Comparison of ENCODE assay signal across 9 cellular contexts in the genomic region with DNA sequence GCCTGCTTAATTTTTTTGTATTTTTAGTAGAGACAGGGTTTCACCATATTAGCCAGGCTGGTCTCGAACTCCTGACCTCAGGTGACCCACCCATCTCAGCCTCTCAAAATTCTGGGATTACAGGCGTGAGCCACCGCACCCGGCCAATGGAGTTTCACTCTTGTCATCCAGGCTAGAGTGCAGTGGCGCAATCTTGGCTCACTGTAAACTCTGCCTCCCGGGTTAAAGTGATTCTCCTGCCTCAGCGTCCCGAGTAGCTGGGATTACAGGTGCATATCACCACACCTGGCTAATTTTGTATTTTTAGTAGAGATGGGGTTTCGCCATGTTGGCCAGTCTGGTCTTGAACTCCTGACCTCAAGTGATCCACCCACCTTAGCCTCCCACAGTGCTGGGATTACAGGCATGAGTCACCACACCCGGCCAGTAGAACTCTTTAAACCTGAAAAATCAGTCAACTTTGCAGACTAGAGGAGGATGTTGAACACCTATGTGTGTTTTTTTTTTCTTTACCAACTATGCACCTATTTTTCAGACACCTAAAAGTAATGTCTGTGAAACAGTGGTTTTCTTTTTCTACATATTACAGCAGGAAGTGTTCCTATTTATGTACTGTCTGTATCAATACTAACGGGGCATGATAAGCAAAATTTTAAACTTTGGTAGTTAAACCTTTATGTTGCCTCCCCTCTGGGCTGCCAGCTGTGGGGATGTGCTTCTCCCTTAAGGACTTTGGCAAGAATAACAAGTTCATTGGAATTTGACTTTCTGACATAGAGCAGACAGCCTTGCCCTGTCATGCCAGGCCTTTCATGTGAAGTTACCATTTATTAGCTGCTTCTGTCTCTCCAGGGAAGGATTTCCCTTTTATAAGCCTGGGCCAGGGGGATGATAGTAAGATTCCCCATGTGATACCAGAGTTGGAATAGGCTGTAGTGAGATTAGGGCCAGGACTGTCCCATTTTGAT. TPM values are rescaled to one million over a fixed set of nuclear protein-coding genes. Genes with fewer than 3 reads are reported as not detected.
DNase-seq lines count a peak whose midpoint lies in the region; ATAC-seq, FAIRE-seq and TF ChIP-seq lines count a peak whose summit lies in the region.
"Had no signal": no experiment of that assay in that cellular context is flagged by ENCODE, and none has a peak within 500 bp of the region (broad histone marks: within the 10 kb centered on the region; RNA-seq: fewer than 3 reads in every experiment).

No MANE protein-coding gene starts in this region.

- ATAC-seq in activated CD4-positive, alpha-beta T cell treated with anti-CD3 and anti-CD28 coated beads for 36 hours, result peak; percentile 28
- ATAC-seq in heart right ventricle, result peak; percentile 51 to 80 (median 67)

- no peak overlapping the region for H3K9ac ChIP-seq in smooth muscle cell (ENCODE audit: low read depth)

- H3K36me3 ChIP-seq in heart right ventricle (peaks cover 0 to 94% (median 19%) of the 10 kb centered on the region in 9 donors), smooth muscle cell (ENCODE audit: low read depth) (peaks cover 5% of the 10 kb centered on the region)

- H3K79me2 ChIP-seq in smooth muscle cell (ENCODE audit: low read depth), result peaks cover 80% of the 10 kb centered on the region

- POLR2A ChIA-PET in activated CD4-positive, alpha-beta T cell treated with anti-CD3 and anti-CD28 coated beads for 36 hours (lab: Charles Lee), result no interaction called here

- H3K9me3 ChIP-seq in heart right ventricle, result no peaks in the 10 kb centered on the region
- H3K9me3 ChIP-seq in smooth muscle cell (replicated peaks; ENCODE audit: low read depth), result no peaks in the 10 kb centered on the region

- H3K27me3 ChIP-seq in heart right ventricle (no peaks in the 10 kb centered on the region), smooth muscle cell (ENCODE audit: low read depth) (no peaks in the 10 kb centered on the region)

- 77 to 85% methylated on average over 11 of the region's 11 CpGs for WGBS in heart right ventricle, 2 donors
- WGBS in smooth muscle cell (ENCODE audit: low lambda C conversion rate), result 81% methylated on average over 11 of the region's 11 CpGs

- peak overlapping the region; percentile 87 for H3K27ac Mint-ChIP-seq in activated CD4-positive, alpha-beta T cell treated with anti-CD3 and anti-CD28 coated beads for 36 hours

- H3K4me2 ChIP-seq in smooth muscle cell, result no peak overlapping the region

- peak overlapping the region; percentile 26 for H3K4me3 Mint-ChIP-seq in activated CD4-positive, alpha-beta T cell treated with anti-CD3 and anti-CD28 coated beads for 36 hours

- H4K20me1 ChIP-seq in smooth muscle cell (ENCODE audit: low read depth), result peaks cover 93% of the 10 kb centered on the region

- intact Hi-C loops in activated CD4-positive, alpha-beta T cell treated with anti-CD3 and anti-CD28 coated beads for 36 hours (cut with DNase I, micrococcal nuclease), result no loop called here
- intact Hi-C loops in heart right ventricle (cut with DNase I), result no loop called here

- peaks cover 3% of the 10 kb centered on the region for H3F3A ChIP-seq in smooth muscle cell (ENCODE audit: low read depth)

- H3K4me3 ChIP-seq in heart right ventricle (peak overlapping the region in 6 of 10 donors; percentile 23 to 46 (median 29)), smooth muscle cell (no peak overlapping the region)

- CTCF ChIA-PET in activated CD4-positive, alpha-beta T cell treated with anti-CD3 and anti-CD28 coated beads for 36 hours (lab: Charles Lee), result interaction anchor here (0.5 to 1.0 kb wide), 3 partner anchors 11 to 167 kb away, joined by 3 to 4 read pairs (median 3); a partner anchor contains a TSS

- H3K36me3 Mint-ChIP-seq in activated CD4-positive, alpha-beta T cell treated with anti-CD3 and anti-CD28 coated beads for 36 hours (ENCODE audit: low read depth), result peaks cover 54% of the 10 kb centered on the region

- H2AFZ ChIP-seq in smooth muscle cell (ENCODE audit: low read depth), result no peak overlapping the region

- TF ChIP-seq CTCF in heart right ventricle (IDR thresholded peaks at IDR 0.05) (no peak), smooth muscle cell (IDR thresholded peaks at IDR 0.05; ENCODE audit: borderline replicate concordance, insufficient read depth, poor library complexity, severe bottlenecking) (no peak)

- FAIRE-seq in RCC 7860 (lab: Jason Lieb, UNC), result no peak

- H3K27ac ChIP-seq in heart right ventricle (peak overlapping the region; percentile 39 to 88 (median 73)), smooth muscle cell (ENCODE audit: low read depth) (peak overlapping the region; percentile 26)

- H3K4me1 ChIP-seq in heart right ventricle, result peaks cover 3 to 73% (median 59%) of the 10 kb centered on the region in 9 donors
- H3K4me1 ChIP-seq in smooth muscle cell (ENCODE audit: low read depth), result no peaks in the 10 kb centered on the region

- DNase-seq in activated CD4-positive, alpha-beta T cell treated with anti-CD3 and anti-CD28 coated beads for 36 hours, result peak; percentile 56
- no peak for DNase-seq in activated CD4-positive, alpha-beta T cell treated with anti-CD3 and anti-CD28 coated beads, Interleukin-2, amount 50 U/mL, for 1 hour
- DNase-seq in activated CD8-positive, alpha-beta memory T cell treated with anti-CD3 and anti-CD28 coated beads, Interleukin-2, amount 50 U/mL, for 4 hours, result peak; percentile 21
- DNase-seq in heart right ventricle, result no peak
- DNase-seq in smooth muscle cell (lab: John Stamatoyannopoulos, UW; ENCODE audit: unreplicated experiment), result no peak
- DNase-seq in GM19238 (ENCODE audit: insufficient read length, low spot score), result no peak
- no peak for DNase-seq in RCC 7860 (ENCODE audit: low spot score)
- DNase-seq in NCI-H1092 treated with DMSO at 0.1 percent for 48 hours (lab: John Stamatoyannopoulos, UW), result no peak
- DNase-seq: effector memory CD4-positive, alpha-beta T cell had no signal

- H3K9me3 Mint-ChIP-seq in activated CD4-positive, alpha-beta T cell treated with anti-CD3 and anti-CD28 coated beads for 36 hours (ENCODE audit: low read depth), result no peaks in the 10 kb centered on the region

- H3K4me1 Mint-ChIP-seq in activated CD4-positive, alpha-beta T cell treated with anti-CD3 and anti-CD28 coated beads for 36 hours, result peaks cover 62% of the 10 kb centered on the region

- H3K27me3 Mint-ChIP-seq in activated CD4-positive, alpha-beta T cell treated with anti-CD3 and anti-CD28 coated beads for 36 hours, result no peaks in the 10 kb centered on the region

RNA-seq across cellular contexts. Expression of a gene that starts 8.1 kb away (rescaled TPM):
- total RNA-seq in activated CD4-positive, alpha-beta T cell treated with anti-CD3 and anti-CD28 coated beads for 36 hours, result 100 to 1,000 TPM; 105 to 112 TPM
- 100 to 1,000 TPM in 9 of 10 donors, 10 to 100 TPM in 1; 84.0 to 177 (median 147) TPM for total RNA-seq in heart right ventricle
- 100 to 1,000 TPM in 1 of 2 donors, 10 to 100 TPM in 1; 41.9 to 104 TPM for polyA plus RNA-seq in heart right ventricle
- total RNA-seq in smooth muscle cell, result 43.6 and 44.9 TPM in 2 replicates
- polyA plus RNA-seq in smooth muscle cell, result 39.7 and 44.0 TPM in 2 replicates

RNA-seq across cellular contexts. Expression of a gene that starts 28.0 kb away (rescaled TPM):
- total RNA-seq in activated CD4-positive, alpha-beta T cell treated with anti-CD3 and anti-CD28 coated beads for 36 hours, result 10 to 100 TPM; 15.8 to 18.5 TPM
- 100 to 1,000 TPM in 1 of 10 donors, 10 to 100 TPM in 9; 42.5 to 129 (median 82.6) TPM for total RNA-seq in heart right ventricle
- 10 to 100 TPM; 36.7 to 45.7 TPM for polyA plus RNA-seq in heart right ventricle
- 8.9 and 14.7 TPM in 2 replicates for total RNA-seq in smooth muscle cell
- polyA plus RNA-seq in smooth muscle cell, result 12.1 and 14.6 TPM in 2 replicates

Comparison
In these comparisons a context has a peak if more than half of its experiments do, and no peak if none do; other contexts are left out.
1. DNase-seq: peak in activated CD4-positive, alpha-beta T cell treated with anti-CD3 and anti-CD28 coated beads for 36 hours (single experiment) and activated CD8-positive, alpha-beta memory T cell treated with anti-CD3 and anti-CD28 coated beads, Interleukin-2, amount 50 U/mL, for 4 hours (single experiment); none in activated CD4-positive, alpha-beta T cell treated with anti-CD3 and anti-CD28 coated beads, Interleukin-2, amount 50 U/mL, for 1 hour (single experiment), heart right ventricle (0 of 2), smooth muscle cell (single experiment), GM19238 (single experiment), RCC 7860 (single experiment) and NCI-H1092 treated with DMSO at 0.1 percent for 48 hours (single experiment).